1 cellular context compared by ENCODE assay signal in genomic region chr9:130150779-130151381, GRCh38.
A peak's percentile ranks its signal among the peaks of the same experiment; 100 is the strongest.
TF ChIP-seq lines count a peak whose summit lies in the region.

No MANE protein-coding gene starts in this region.

TF ChIP-seq in K562, 482 proteins besides CTCF, POLR2A, EP300 and RAD21 (continued from another document and continues in another):
- peak; percentile 56 for TF ChIP-seq VEZF1 (CRISPR knock-in tag; IDR thresholded peaks at IDR 0.05)
- TF ChIP-seq ARNT (IDR thresholded peaks at IDR 0.05), result no peak
- peak; percentile 75; the same call in 1 of the 2 replicates for TF ChIP-seq RFX7 (CRISPR knock-in tag; IDR thresholded peaks at IDR 0.05)
- peak; percentile 84 for TF ChIP-seq ZNF253 (CRISPR knock-in tag; conservative IDR thresholded peaks at IDR 0.05)
- TF ChIP-seq ZNF274 (IDR thresholded peaks at IDR 0.05; ENCODE audit: borderline replicate concordance, low read depth, low read length), result no peak
- TF ChIP-seq ZKSCAN3 (CRISPR knock-in tag; IDR thresholded peaks at IDR 0.05), result no peak
- TF ChIP-seq ZNF668 (CRISPR knock-in tag; IDR thresholded peaks at IDR 0.05), result peak; percentile 94
- peak; percentile 86 for TF ChIP-seq ZBTB2 (IDR thresholded peaks at IDR 0.05)
- TF ChIP-seq ZSCAN32 (CRISPR knock-in tag; IDR thresholded peaks at IDR 0.05), result peak; percentile 88
- peak; percentile 94 for TF ChIP-seq GTF2A2 (tag; IDR thresholded peaks at IDR 0.05)
- TF ChIP-seq KLF1 (tag; IDR thresholded peaks at IDR 0.05), result peak; percentile 71
- peak; percentile 55; the same call in 1 of the 2 replicates for TF ChIP-seq NFE2L1 (tag; IDR thresholded peaks at IDR 0.05; ENCODE audit: borderline replicate concordance, low read depth)
- TF ChIP-seq PPARD (CRISPR knock-in tag; IDR thresholded peaks at IDR 0.05), result peak; percentile 88
- peak in 1 of 3 experiments; percentile 93; a peak in 2 of 6 replicates for TF ChIP-seq ZBTB11 (CRISPR knock-in tag; IDR thresholded peaks at IDR 0.05)
- TF ChIP-seq CHAMP1 (IDR thresholded peaks at IDR 0.05), result no peak
- peak; percentile 86; the same call in 1 of the 2 replicates for TF ChIP-seq ZNF76 (CRISPR knock-in tag; IDR thresholded peaks at IDR 0.05; ENCODE audit: borderline replicate concordance)
- TF ChIP-seq CHD4 (IDR thresholded peaks at IDR 0.05; ENCODE audit: insufficient read depth, insufficient replicate concordance, low read depth, low read length, poor library complexity, severe bottlenecking), result no peak
- peak; percentile 98 for TF ChIP-seq HDAC8 (tag; IDR thresholded peaks at IDR 0.05)
- no peak for TF ChIP-seq SMAD2 (IDR thresholded peaks at IDR 0.05; ENCODE audit: low read depth, low read length)
- peak; percentile 98 for TF ChIP-seq HBP1 (CRISPR knock-in tag; IDR thresholded peaks at IDR 0.05)
- TF ChIP-seq CXXC5 (CRISPR knock-in tag; IDR thresholded peaks at IDR 0.05), result peak; percentile 86
- TF ChIP-seq ZNF830 (CRISPR knock-in tag; IDR thresholded peaks at IDR 0.05), result no peak
- no peak for TF ChIP-seq SREBF1 (IDR thresholded peaks at IDR 0.05; ENCODE audit: borderline replicate concordance, low read depth, low read length)
- peak; percentile 99 for TF ChIP-seq IRF9 (tag; IDR thresholded peaks at IDR 0.05)
- TF ChIP-seq ATF1 (CRISPR knock-in tag; IDR thresholded peaks at IDR 0.05), result no peak
- TF ChIP-seq ATF1 (tag; IDR thresholded peaks at IDR 0.05), result peak; percentile 74
- TF ChIP-seq ZNF354B (CRISPR knock-in tag; IDR thresholded peaks at IDR 0.05), result peak; percentile 84
- no peak for TF ChIP-seq ZBTB49 (CRISPR knock-in tag; IDR thresholded peaks at IDR 0.05; ENCODE audit: borderline replicate concordance)
- peak; percentile 79; the same call in 1 of the 2 replicates for TF ChIP-seq MBD1 (CRISPR knock-in tag; IDR thresholded peaks at IDR 0.05)
- TF ChIP-seq PYGO2 (tag; IDR thresholded peaks at IDR 0.05), result peak; percentile 93
- TF ChIP-seq TCF3 (CRISPR knock-in tag; IDR thresholded peaks at IDR 0.05), result peak; percentile 61
- TF ChIP-seq CTBP1 (IDR thresholded peaks at IDR 0.05; ENCODE audit: borderline replicate concordance), result no peak
- TF ChIP-seq FOSL1 (tag; conservative IDR thresholded peaks at IDR 0.05), result peak; percentile 94
- peak; percentile 87 for TF ChIP-seq ATF3 (IDR thresholded peaks at IDR 0.05)
- TF ChIP-seq ATF3 (CRISPR knock-in tag; conservative IDR thresholded peaks at IDR 0.05), result no peak; the same call in 1 of the 2 replicates
- TF ChIP-seq BRD9 (IDR thresholded peaks at IDR 0.05; ENCODE audit: low read depth, partially characterized antibody), result no peak
- peak; percentile 100 for TF ChIP-seq DMBX1 (CRISPR knock-in tag; IDR thresholded peaks at IDR 0.05; ENCODE audit: borderline replicate concordance)
- peak; percentile 94 for TF ChIP-seq TCF15 (CRISPR knock-in tag; IDR thresholded peaks at IDR 0.05)
- no peak for TF ChIP-seq ILF3 (IDR thresholded peaks at IDR 0.05; ENCODE audit: borderline replicate concordance)
- peak; percentile 36; the same call in 1 of the 2 replicates for TF ChIP-seq ZNF507 (tag; conservative IDR thresholded peaks at IDR 0.05)
- peak; percentile 92 for TF ChIP-seq ID3 (CRISPR knock-in tag; IDR thresholded peaks at IDR 0.05)
- TF ChIP-seq ID3 (tag; IDR thresholded peaks at IDR 0.05), result peak; percentile 99
- TF ChIP-seq SMAD4 (CRISPR knock-in tag; conservative IDR thresholded peaks at IDR 0.05), result peak; percentile 99
- TF ChIP-seq NFRKB (IDR thresholded peaks at IDR 0.05; ENCODE audit: low read depth), result peak; percentile 60; the same call in 1 of the 2 replicates
- no peak for TF ChIP-seq SP1 (CRISPR knock-in tag; IDR thresholded peaks at IDR 0.05)
- TF ChIP-seq CHD1 (IDR thresholded peaks at IDR 0.05; ENCODE audit: low read length), result no peak
- TF ChIP-seq ZNF212 (CRISPR knock-in tag; IDR thresholded peaks at IDR 0.05), result 0 out of 2 replicates have a peak, but pooled peaks have one; percentile 65
- peak; percentile 96 for TF ChIP-seq ZNF41 (CRISPR knock-in tag; conservative IDR thresholded peaks at IDR 0.05)
- no peak for TF ChIP-seq NR0B1 (IDR thresholded peaks at IDR 0.05; ENCODE audit: partially characterized antibody)
